In the genomic region with DNA sequence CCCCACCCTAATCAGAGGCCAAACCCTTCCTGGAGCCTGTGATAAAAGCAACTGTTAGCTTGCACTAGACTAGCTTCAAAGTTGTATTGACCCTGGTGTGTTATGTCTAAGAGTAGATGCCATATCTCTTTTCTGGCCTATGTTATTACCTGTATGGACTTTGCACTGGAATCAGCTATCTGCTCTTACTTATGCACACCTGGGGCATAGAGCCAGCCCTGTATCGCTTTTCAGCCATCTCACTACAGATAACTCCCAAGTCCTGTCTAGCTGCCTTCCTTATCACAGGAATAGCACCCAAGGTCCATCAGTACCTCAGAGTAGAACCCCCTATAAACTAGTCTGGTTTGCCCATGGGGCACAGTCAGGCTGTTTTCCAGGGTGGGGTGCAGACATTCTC, we compare ENCODE assay signal across 18 cellular contexts.
"Had no signal": no experiment of that assay in that cellular context is flagged by ENCODE, and none has a peak within 500 bp of the region (broad histone marks: within the 10 kb centered on the region; RNA-seq: fewer than 3 reads in every experiment).

No MANE protein-coding gene starts in this region.

- ATAC-seq: activated naive CD8-positive, alpha-beta T cell treated with anti-CD3 and anti-CD28 coated beads, Interleukin-2, amount 50 U/mL, for 24 hours; activated T-helper 17 cell treated with anti-CD3 and anti-CD28 coated beads, Interleukin-2, amount 50 U/mL, for 72 hours; naive thymus-derived CD8-positive, alpha-beta T cell; stimulated activated naive CD8-positive, alpha-beta T cell treated with anti-CD3 and anti-CD28 coated beads, Interleukin-15, Interleukin-2, amounts not matched to agents 100 U/mL and 50 U/mL, for 24 hours had no signal

- H3K9me3 Mint-ChIP-seq: activated naive CD8-positive, alpha-beta T cell treated with anti-CD3 and anti-CD28 coated beads, Interleukin-2, amount 50 U/mL, for 24 hours; activated T-helper 17 cell treated with anti-CD3 and anti-CD28 coated beads, Interleukin-2, amount 50 U/mL, for 72 hours; naive thymus-derived CD8-positive, alpha-beta T cell had no signal

- H3K9me3 ChIP-seq: esophagus muscularis mucosa, right atrium auricular region, upper lobe of left lung had no signal

- H3K4me3 Mint-ChIP-seq: activated naive CD8-positive, alpha-beta T cell treated with anti-CD3 and anti-CD28 coated beads, Interleukin-2, amount 50 U/mL, for 24 hours; activated T-helper 17 cell treated with anti-CD3 and anti-CD28 coated beads, Interleukin-2, amount 50 U/mL, for 72 hours; naive thymus-derived CD8-positive, alpha-beta T cell had no signal

- DNase-seq: activated CD4-positive, alpha-beta T cell treated with anti-CD3 and anti-CD28 coated beads for 1 hour; activated CD4-positive, alpha-beta T cell treated with anti-CD3 and anti-CD28 coated beads, Interleukin-2, amount 50 U/mL, for 4 hours; activated naive CD4-positive, alpha-beta T cell treated with Interleukin-2 at 50 U/mL for 16 hours; activated naive CD8-positive, alpha-beta T cell treated with anti-CD3 and anti-CD28 coated beads, Interleukin-2, amount 50 U/mL, for 24 hours; aorta; hippocampal formation; midbrain; naive thymus-derived CD8-positive, alpha-beta T cell; stimulated activated CD4-positive, alpha-beta T cell treated with anti-CD3 and anti-CD28 coated beads, Interleukin-15, amount 100 ng/mL, for 24 hours; stimulated activated CD4-positive, alpha-beta T cell treated with anti-CD3 and anti-CD28 coated beads, Interleukin-4, amount 100 ng/mL, for 24 hours; stimulated activated naive CD8-positive, alpha-beta T cell treated with anti-CD3 and anti-CD28 coated beads, Interleukin-15, Interleukin-2, amounts not matched to agents 100 U/mL and 50 U/mL, for 24 hours; SW 1271; T-helper 9 cell; upper lobe of left lung had no signal

- H3K4me3 ChIP-seq: cardiac muscle cell, esophagus muscularis mucosa, right atrium auricular region, upper lobe of left lung had no signal

- H3K36me3 ChIP-seq: cardiac muscle cell, esophagus muscularis mucosa, right atrium auricular region, upper lobe of left lung had no signal

- H3K4me1 Mint-ChIP-seq: activated T-helper 17 cell treated with anti-CD3 and anti-CD28 coated beads, Interleukin-2, amount 50 U/mL, for 72 hours had no signal

- H3K27ac ChIP-seq: cardiac muscle cell, esophagus muscularis mucosa, right atrium auricular region, upper lobe of left lung had no signal

- H3K4me1 ChIP-seq: esophagus muscularis mucosa, right atrium auricular region, upper lobe of left lung had no signal

- H3K27me3 ChIP-seq: cardiac muscle cell, esophagus muscularis mucosa, right atrium auricular region, upper lobe of left lung had no signal

- H3K36me3 Mint-ChIP-seq: naive thymus-derived CD8-positive, alpha-beta T cell had no signal

- H3K27ac Mint-ChIP-seq: activated naive CD8-positive, alpha-beta T cell treated with anti-CD3 and anti-CD28 coated beads, Interleukin-2, amount 50 U/mL, for 24 hours; activated T-helper 17 cell treated with anti-CD3 and anti-CD28 coated beads, Interleukin-2, amount 50 U/mL, for 72 hours had no signal
